ENCODE assay signal across 1 cellular context in genomic region chr7:35544028-35544742, GRCh38.
TF ChIP-seq lines count a peak whose summit lies in the region.

No MANE protein-coding gene starts in this region.

TF ChIP-seq in HepG2, 621 proteins besides CTCF, POLR2A, EP300 and RAD21 (continued from another document):
- no peak for TF ChIP-seq NFAT5 (CRISPR knock-in tag; IDR thresholded peaks at IDR 0.05)
TF ChIP-seq in HepG2: peak in this region for 1.
